In the genomic region with DNA sequence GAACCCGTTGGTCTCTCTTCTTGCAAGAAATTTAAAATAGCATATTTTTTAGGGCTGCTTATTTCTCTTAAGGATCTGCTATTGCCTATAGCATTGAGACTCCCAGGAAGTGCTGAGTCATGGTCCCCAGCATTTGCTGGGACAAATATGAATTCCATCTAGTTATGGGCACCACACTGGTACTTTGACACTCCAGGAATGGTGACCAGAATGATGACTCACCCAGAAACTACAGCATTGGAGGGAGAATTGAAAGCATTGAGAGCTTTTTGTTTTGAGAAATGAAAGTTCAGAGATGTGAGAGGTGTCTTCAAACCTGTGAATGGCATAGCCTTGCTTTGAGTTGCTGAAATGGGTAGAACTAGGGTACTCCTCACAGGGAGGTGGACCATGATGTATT, we compare ENCODE assay signal across 19 cellular contexts.
DNase-seq lines count a peak whose midpoint lies in the region; ATAC-seq, FAIRE-seq and TF ChIP-seq lines count a peak whose summit lies in the region.
"Had no signal": no experiment of that assay in that cellular context is flagged by ENCODE, and none has a peak within 500 bp of the region (broad histone marks: within the 10 kb centered on the region; RNA-seq: fewer than 3 reads in every experiment).

No MANE protein-coding gene starts in this region.

- peaks cover 25% of the 10 kb centered on the region for H3K4me1 Mint-ChIP-seq in astrocyte (ENCODE audit: low read depth, unreplicated experiment)
- H3K4me1 Mint-ChIP-seq: stimulated activated effector memory CD8-positive, alpha-beta T cell treated with anti-CD3 and anti-CD28 coated beads, Interleukin-12 subunit alpha, Interleukin-12 subunit beta, amount 100 ng/mL, for 72 hours had no signal

- peak; percentile 80 for FAIRE-seq in astrocyte (lab: Jason Lieb, UNC)
- FAIRE-seq: GM19239 had no signal

- H3K27ac ChIP-seq in astrocyte (ENCODE audit: low read depth, low read length) (no peak overlapping the region), hepatocyte (no peak overlapping the region)
- H3K27ac ChIP-seq: esophagus squamous epithelium, SJSA1, uterus, VCaP had no signal

- H4K20me1 ChIP-seq in astrocyte (ENCODE audit: insufficient read depth, low read length) (no peaks in the 10 kb centered on the region), hepatocyte (ENCODE audit: insufficient read depth, poor library complexity, severe bottlenecking) (no peaks in the 10 kb centered on the region)

- H2AFZ ChIP-seq in astrocyte (ENCODE audit: low read depth, low read length) (no peak overlapping the region), hepatocyte (no peak overlapping the region)

- DNase-seq in AG08396 (ENCODE audit: low spot score) (peak; percentile 8), astrocyte (ENCODE audit: low read depth) (peak; percentile 47), hepatocyte (ENCODE audit: low spot score) (peak; percentile 19), DMS153 (lab: John Stamatoyannopoulos, UW) (no peak), middle frontal gyrus (ENCODE audit: extremely low spot score, low spot score) (no peak), dermis blood vessel endothelial cell (no peak)
- DNase-seq: activated naive CD4-positive, alpha-beta T cell treated with anti-CD3 and anti-CD28 coated beads, Interleukin-2, amount 50 U/mL, for 16 hours; BE2C; DMS79 treated with DMSO at 0.1 percent for 48 hours; esophagus squamous epithelium; NK-92 treated with Interleukin-12 subunit alpha and Interleukin-12 subunit beta, amount 100 ng/mL, for 24 hours; stimulated activated CD4-positive, alpha-beta T cell treated with anti-CD3 and anti-CD28 coated beads, Interleukin-4, amount 100 ng/mL, for 1 hour; uterus had no signal

- H3K4me3 ChIP-seq in astrocyte (ENCODE audit: insufficient read depth, low read depth, low read length): no peak overlapping the region
- H3K4me3 ChIP-seq in hepatocyte: no peak overlapping the region
- H3K4me3 ChIP-seq: esophagus squamous epithelium, SJSA1, uterus had no signal

- H3K36me3 ChIP-seq in astrocyte (ENCODE audit: insufficient read depth, low read length): no peaks in the 10 kb centered on the region
- no peaks in the 10 kb centered on the region for H3K36me3 ChIP-seq in hepatocyte (replicated peaks; ENCODE audit: insufficient read depth, low read depth)
- H3K36me3 ChIP-seq: BE2C, esophagus squamous epithelium, SJSA1, uterus had no signal

- H3K4me1 ChIP-seq in astrocyte (ENCODE audit: insufficient read depth, low read length) (peaks cover 21% of the 10 kb centered on the region), hepatocyte (ENCODE audit: insufficient read depth) (no peaks in the 10 kb centered on the region)
- H3K4me1 ChIP-seq: BE2C, SJSA1, uterus had no signal

- no peak overlapping the region for H3K4me3 Mint-ChIP-seq in astrocyte (ENCODE audit: unreplicated experiment)
- H3K4me3 Mint-ChIP-seq: stimulated activated effector memory CD8-positive, alpha-beta T cell treated with anti-CD3 and anti-CD28 coated beads, Interleukin-12 subunit alpha, Interleukin-12 subunit beta, amount 100 ng/mL, for 72 hours had no signal

- H3K9me3 ChIP-seq in astrocyte (ENCODE audit: insufficient read depth, low read depth, low read length): no peaks in the 10 kb centered on the region
- no peaks in the 10 kb centered on the region for H3K9me3 ChIP-seq in hepatocyte (ENCODE audit: low read depth)
- H3K9me3 ChIP-seq: BE2C, esophagus squamous epithelium, uterus had no signal

- H3K27me3 ChIP-seq in astrocyte (ENCODE audit: insufficient read depth, low read length): no peaks in the 10 kb centered on the region
- H3K27me3 ChIP-seq in hepatocyte: no peaks in the 10 kb centered on the region
- H3K27me3 ChIP-seq: BE2C, esophagus squamous epithelium, SJSA1, uterus had no signal

- H3K4me2 ChIP-seq in astrocyte (ENCODE audit: low read length) (peak overlapping the region; percentile 39), hepatocyte (no peak overlapping the region)

- WGBS in hepatocyte (ENCODE audit: low lambda C conversion rate, missing lambda C conversion rate): 0% methylated on average over 1 of the region's 1 CpG

- H3K9ac ChIP-seq in astrocyte (ENCODE audit: low read length): no peak overlapping the region

- H3K27ac Mint-ChIP-seq in astrocyte (ENCODE audit: unreplicated experiment): peak overlapping the region; percentile 28
- H3K27ac Mint-ChIP-seq: stimulated activated effector memory CD8-positive, alpha-beta T cell treated with anti-CD3 and anti-CD28 coated beads, Interleukin-12 subunit alpha, Interleukin-12 subunit beta, amount 100 ng/mL, for 72 hours had no signal

- no peaks in the 10 kb centered on the region for H3K9me3 Mint-ChIP-seq in astrocyte (ENCODE audit: unreplicated experiment)

- H3K79me2 ChIP-seq in astrocyte (ENCODE audit: insufficient read depth, low read length): no peaks in the 10 kb centered on the region
- no peaks in the 10 kb centered on the region for H3K79me2 ChIP-seq in hepatocyte

- H3K36me3 Mint-ChIP-seq in astrocyte (ENCODE audit: low read depth, unreplicated experiment): no peaks in the 10 kb centered on the region
- H3K36me3 Mint-ChIP-seq: stimulated activated effector memory CD8-positive, alpha-beta T cell treated with anti-CD3 and anti-CD28 coated beads, Interleukin-12 subunit alpha, Interleukin-12 subunit beta, amount 100 ng/mL, for 72 hours had no signal

- peak; percentile 38 for ATAC-seq in HG03565 (IDR thresholded peaks at IDR 0.05; ENCODE audit: unreplicated experiment)
- ATAC-seq in HG02678 (IDR thresholded peaks at IDR 0.05; ENCODE audit: unreplicated experiment): no peak
- ATAC-seq: stimulated activated effector memory CD8-positive, alpha-beta T cell treated with anti-CD3 and anti-CD28 coated beads, Interleukin-12 subunit alpha, Interleukin-12 subunit beta, amount 100 ng/mL, for 72 hours had no signal

- H3K9me2 ChIP-seq in hepatocyte (replicated peaks; ENCODE audit: insufficient read depth): no peaks in the 10 kb centered on the region

- H3K27me3 Mint-ChIP-seq in astrocyte (ENCODE audit: low read depth, unreplicated experiment): peaks cover 3% of the 10 kb centered on the region

- no peak for TF ChIP-seq CTCF in astrocyte (IDR thresholded peaks at IDR 0.05; ENCODE audit: insufficient read depth, low read depth, low read length)
- no peak for TF ChIP-seq CTCF in hepatocyte (IDR thresholded peaks at IDR 0.05; ENCODE audit: poor library complexity)

Comparison
In these comparisons a context has a peak if more than half of its experiments do, and no peak if none do; other contexts are left out.
1. DNase-seq: peak in AG08396 (single experiment), astrocyte (single experiment) and hepatocyte (single experiment); none in DMS153 (single experiment), middle frontal gyrus (single experiment) and dermis blood vessel endothelial cell (single experiment).